ENCODE assay signal across 8 cellular contexts in the genomic region with DNA sequence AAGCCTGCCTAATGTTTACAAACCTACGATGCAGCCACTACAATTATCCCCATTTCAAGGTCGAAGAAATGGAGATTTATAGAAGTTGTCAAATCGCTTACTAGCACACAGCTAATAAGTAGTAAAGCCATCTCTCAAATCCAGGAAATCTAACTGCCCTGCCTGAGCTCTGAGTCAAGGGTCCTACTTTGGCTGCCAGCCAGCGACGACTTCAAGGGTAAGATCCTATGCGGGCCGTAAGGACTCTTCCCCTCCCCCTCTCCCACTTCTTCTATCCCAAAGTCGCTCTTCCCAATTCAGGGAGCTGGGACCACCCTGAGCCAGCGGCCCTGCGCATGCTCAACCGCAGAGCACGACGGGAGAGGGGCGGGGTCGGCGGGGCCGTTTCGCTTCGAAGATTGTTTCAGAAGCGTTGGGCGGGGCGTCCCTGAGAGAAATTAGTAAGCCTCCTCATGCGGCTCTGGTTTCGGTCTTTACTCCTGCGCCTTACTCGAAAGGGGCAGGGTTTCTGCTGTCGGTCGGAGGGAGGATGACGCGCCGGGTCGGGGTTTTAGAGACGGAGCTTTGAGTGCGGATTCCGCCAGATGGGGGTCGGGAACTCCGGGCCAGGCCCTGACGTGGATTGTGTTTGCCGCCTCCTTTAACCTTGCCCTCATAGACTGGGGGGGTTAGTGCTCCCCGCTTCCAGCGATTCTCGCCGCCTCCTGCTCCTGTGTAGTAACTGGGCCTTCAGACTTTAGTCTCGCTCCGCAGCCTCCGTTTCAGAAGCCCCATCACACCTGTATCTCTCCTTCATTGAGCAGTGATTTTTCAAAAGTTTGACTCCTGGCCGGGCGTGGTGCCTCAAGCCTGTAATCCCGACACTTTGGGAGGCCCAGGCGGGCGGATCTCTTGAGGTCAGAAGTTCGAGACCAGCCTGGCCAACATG. TPM values are rescaled to one million over a fixed set of nuclear protein-coding genes. Genes with fewer than 3 reads are reported as not detected.
DNase-seq lines count a peak whose midpoint lies in the region; ATAC-seq and TF ChIP-seq lines count a peak whose summit lies in the region.

ZMYM1 (plus strand) TSS at position 383 of the 928 bp plus-strand sequence. CDS start 14,603 bp downstream, outside the sequence.

- peak within 1 kb of the TSS; percentile 94 for H3K4me3 Mint-ChIP-seq in chondrocyte (ENCODE audit: unreplicated experiment)

- peaks cover 3% of the 10 kb centered on the region for H3K9me3 Mint-ChIP-seq in chondrocyte (ENCODE audit: low read depth)

- peak within 1 kb of the TSS; percentile 96 for H3K27ac Mint-ChIP-seq in chondrocyte (ENCODE audit: unreplicated experiment)

- H3K36me3 Mint-ChIP-seq in chondrocyte (ENCODE audit: low read depth), result peaks cover 3% of the 10 kb centered on the region

- ATAC-seq in GM18907 (IDR thresholded peaks at IDR 0.05; ENCODE audit: unreplicated experiment) (peak; percentile 91), HG03159 (IDR thresholded peaks at IDR 0.05; ENCODE audit: unreplicated experiment) (peak; percentile 96)

- DNase-seq in AG08395 (ENCODE audit: low spot score), result peak; percentile 95
- DNase-seq in NCI-H2227 treated with DMSO at 0.1 percent for 48 hours (lab: John Stamatoyannopoulos, UW), result peak; percentile 95
- DNase-seq in activated CD4-positive, alpha-beta T cell treated with anti-CD3 and anti-CD28 coated beads for 1 hour, result peak; percentile 72
- peak; percentile 92 for DNase-seq in chondrocyte (ENCODE audit: low spot score)
- peak; percentile 66 for DNase-seq in kidney glomerular epithelial cell (lab: John Stamatoyannopoulos, UW)
- peak; percentile 84 to 87 for DNase-seq in stimulated activated CD4-positive, alpha-beta T cell treated with anti-CD3 and anti-CD28 coated beads, Interleukin-15, amount 100 ng/mL, for 48 hours (ENCODE audit: low read depth in 2 of 2)

- peaks cover 2% of the 10 kb centered on the region for H3K27me3 Mint-ChIP-seq in chondrocyte (ENCODE audit: low read depth)

- peaks cover 23% of the 10 kb centered on the region for H3K4me1 Mint-ChIP-seq in chondrocyte (ENCODE audit: low read depth)

- peak; percentile 12 for TF ChIP-seq CTCF in chondrocyte (IDR thresholded peaks at IDR 0.05)

RNA-seq across cellular contexts. Expression of gene ZMYM1, which starts in this region (rescaled TPM):
- 11.6 to 15.8 TPM (median 12.6 TPM) in 3 replicates for total RNA-seq in chondrocyte

Comparison
In these comparisons a context has a peak if more than half of its experiments do, and no peak if none do; other contexts are left out.
1. Peak in every context shown above with its lines: DNase-seq and ATAC-seq.